ENCODE assay signal across 14 cellular contexts in the genomic region with DNA sequence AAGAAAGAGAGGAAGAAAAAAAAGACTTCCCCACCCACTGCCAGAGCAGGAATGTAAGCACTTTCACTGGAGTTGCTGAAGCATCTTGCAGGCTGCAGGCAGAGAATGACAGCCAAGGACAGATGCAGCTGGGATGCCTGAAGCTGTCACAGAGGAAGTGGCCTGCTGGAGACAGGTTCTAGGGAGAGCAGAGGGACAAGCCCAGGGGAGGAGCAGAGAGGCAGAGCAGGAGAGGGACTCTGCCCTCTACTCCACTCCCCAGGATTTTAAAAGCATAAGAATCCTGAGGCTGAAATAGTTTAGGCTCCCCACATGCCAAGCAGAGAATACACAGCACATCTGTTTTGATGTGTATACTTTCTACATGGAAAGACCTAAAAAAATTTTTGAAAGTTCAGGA.
DNase-seq lines count a peak whose midpoint lies in the region; ATAC-seq and TF ChIP-seq lines count a peak whose summit lies in the region.
"Had no signal": no experiment of that assay in that cellular context is flagged by ENCODE, and none has a peak within 500 bp of the region (broad histone marks: within the 10 kb centered on the region; RNA-seq: fewer than 3 reads in every experiment).

No MANE protein-coding gene starts in this region.

- no TSS peak for BruUV-seq in Caco-2 (replicated peaks; lab: Mats Ljungman, UMichigan)

- H3K27ac ChIP-seq in rectal smooth muscle tissue (ENCODE audit: low read depth, low read length) (peak overlapping the region; percentile 7), foreskin keratinocyte (no peak overlapping the region)
- H3K27ac ChIP-seq: neutrophil had no signal

- H3K9me3 ChIP-seq in Caco-2, result no peaks in the 10 kb centered on the region
- H3K9me3 ChIP-seq: neutrophil had no signal

- no peak overlapping the region for H3K4me3 ChIP-seq in Caco-2 (ENCODE audit: low read depth, low read length)
- no peak overlapping the region for H3K4me3 ChIP-seq in rectal smooth muscle tissue (ENCODE audit: low read length)

- H3K27me3 Mint-ChIP-seq in Caco-2 (ENCODE audit: insufficient read depth, unreplicated experiment), result no peaks in the 10 kb centered on the region
- H3K27me3 Mint-ChIP-seq: CD4-positive, alpha-beta T cell had no signal

- no peak overlapping the region for H3K9ac ChIP-seq in rectal smooth muscle tissue (ENCODE audit: low read length)

- peaks cover 8% of the 10 kb centered on the region for H3K4me1 Mint-ChIP-seq in Caco-2 (ENCODE audit: low read depth, unreplicated experiment)

- no peaks in the 10 kb centered on the region for H3K9me3 Mint-ChIP-seq in Caco-2 (ENCODE audit: unreplicated experiment)

- no peaks in the 10 kb centered on the region for H3K4me1 ChIP-seq in Caco-2
- H3K4me1 ChIP-seq in rectal smooth muscle tissue (ENCODE audit: control insufficient read depth, insufficient read depth, low read length), result no peaks in the 10 kb centered on the region
- no peaks in the 10 kb centered on the region for H3K4me1 ChIP-seq in foreskin keratinocyte

- H3K27ac Mint-ChIP-seq in Caco-2 (ENCODE audit: unreplicated experiment), result peak overlapping the region; percentile 15
- H3K27ac Mint-ChIP-seq: CD4-positive, alpha-beta T cell; IgD-negative memory B cell had no signal

- POLR2A ChIA-PET in Caco-2 (lab: Charles Lee), result no interaction called here

- CTCF ChIA-PET in Caco-2 (lab: Charles Lee), result interaction anchor here (0.5 kb wide), 1 partner anchor 265 kb away, joined by 7 read pairs; no protein-coding TSS in a partner anchor

- H3K4me3 Mint-ChIP-seq in Caco-2 (ENCODE audit: unreplicated experiment), result peak overlapping the region; percentile 5
- H3K4me3 Mint-ChIP-seq: CD4-positive, alpha-beta T cell; IgD-negative memory B cell had no signal

- ATAC-seq in left ventricle myocardium superior, result peak; percentile 84
- no peak for ATAC-seq in foreskin keratinocyte

- H3K36me3 ChIP-seq in Caco-2 (ENCODE audit: control insufficient read depth, insufficient read depth, low read length) (no peaks in the 10 kb centered on the region), rectal smooth muscle tissue (ENCODE audit: control insufficient read depth, insufficient read depth, low read length) (no peaks in the 10 kb centered on the region)
- H3K36me3 ChIP-seq: neutrophil had no signal

- no peaks in the 10 kb centered on the region for H3K27me3 ChIP-seq in Caco-2 (replicated peaks; ENCODE audit: control insufficient read depth, insufficient read depth, low read length)
- no peaks in the 10 kb centered on the region for H3K27me3 ChIP-seq in rectal smooth muscle tissue (ENCODE audit: control insufficient read depth, insufficient read depth, low read length)
- H3K27me3 ChIP-seq in foreskin keratinocyte, result no peaks in the 10 kb centered on the region
- H3K27me3 ChIP-seq: neutrophil had no signal

- DNase-seq in Caco-2 (peak in 1 of 2 experiments; percentile 41), UCSD-AML1 (lab: John Stamatoyannopoulos, UW; ENCODE audit: unreplicated experiment) (peak; percentile 7), left ventricle myocardium superior (peak; percentile 28), GF-D8 (lab: John Stamatoyannopoulos, UW) (no peak), foreskin keratinocyte (no peak), NCI-H2196 (lab: John Stamatoyannopoulos, UW; ENCODE audit: unreplicated experiment) (no peak)
- DNase-seq in activated CD4-positive, alpha-beta T cell treated with anti-CD3 and anti-CD28 coated beads, Interleukin-2, amount 50 U/mL, for 1 hour, result no peak
- DNase-seq: CD4-positive, alpha-beta T cell; cerebellar nuclear complex; NCI-H2227 treated with DMSO at 0.1 percent for 48 hours; T-helper 2 cell had no signal

- H3K36me3 Mint-ChIP-seq in Caco-2 (ENCODE audit: insufficient read depth, unreplicated experiment), result no peaks in the 10 kb centered on the region
- H3K36me3 Mint-ChIP-seq: IgD-negative memory B cell had no signal

- intact Hi-C loops in Caco-2 (cut with micrococcal nuclease; ENCODE audit: unreplicated experiment), result no loop called here
- intact Hi-C loops in left ventricle myocardium superior (cut with micrococcal nuclease), result no loop called here

- TF ChIP-seq CTCF in Caco-2 (IDR thresholded peaks at IDR 0.05; ENCODE audit: insufficient read depth in 1 of 2, low read depth in 1 of 2, low read length in 1 of 2, severe bottlenecking in 1 of 2, unreplicated experiment in 1 of 2), result no peak
- no peak for TF ChIP-seq CTCF in foreskin keratinocyte (conservative IDR thresholded peaks at IDR 0.05)

Comparison
In these comparisons a context has a peak if more than half of its experiments do, and no peak if none do; other contexts are left out.
1. DNase-seq: peak in UCSD-AML1 (single experiment) and left ventricle myocardium superior (single experiment); none in GF-D8 (single experiment), foreskin keratinocyte (0 of 2), activated CD4-positive, alpha-beta T cell treated with anti-CD3 and anti-CD28 coated beads, Interleukin-2, amount 50 U/mL, for 1 hour (single experiment) and NCI-H2196 (single experiment).